10 cellular contexts compared by ENCODE assay signal in genomic region chrX:11113731-11114130, GRCh38. TPM values are rescaled to one million over a fixed set of nuclear protein-coding genes. Genes with fewer than 3 reads are reported as not detected.
DNase-seq lines count a peak whose midpoint lies in the region; ATAC-seq and TF ChIP-seq lines count a peak whose summit lies in the region.
"Had no signal": no experiment of that assay in that cellular context is flagged by ENCODE, and none has a peak within 500 bp of the region (broad histone marks: within the 10 kb centered on the region; RNA-seq: fewer than 3 reads in every experiment).

No MANE protein-coding gene starts in this region.

- DNase-seq in GM12865 (ENCODE audit: low read depth): peak; percentile 26
- peak; percentile 2 for DNase-seq in NCI-H226
- DNase-seq in dermis blood vessel endothelial cell: peak; percentile 44
- DNase-seq in renal cortical epithelial cell (ENCODE audit: low read depth): peak; percentile 11
- no peak for DNase-seq in upper lobe of left lung
- no peak for DNase-seq in effector memory CD4-positive, alpha-beta T cell
- DNase-seq: activated effector memory CD4-positive, alpha-beta T cell treated with anti-CD3 and anti-CD28 coated beads, Interleukin-2, amount 50 U/mL, for 16 hours; NCI-H2081 had no signal

- ATAC-seq in upper lobe of left lung (ENCODE audit: low FRiP score in 2 of 2) (no peak), GM19467 (IDR thresholded peaks at IDR 0.05; ENCODE audit: unreplicated experiment) (no peak)

- peaks cover 0 to 13% (median 0%) of the 10 kb centered on the region in 4 donors for H3K4me1 ChIP-seq in upper lobe of left lung
- no peaks in the 10 kb centered on the region for H3K4me1 ChIP-seq in effector memory CD4-positive, alpha-beta T cell (ENCODE audit: control insufficient read depth, insufficient read depth, low read length, poor library complexity, severe bottlenecking)

- no peak for TF ChIP-seq EP300 in upper lobe of left lung (IDR thresholded peaks at IDR 0.05)

- no peaks in the 10 kb centered on the region for H3K27me3 ChIP-seq in upper lobe of left lung
- H3K27me3 ChIP-seq in effector memory CD4-positive, alpha-beta T cell (replicated peaks; ENCODE audit: control insufficient read depth, insufficient read depth, low read length, poor library complexity, severe bottlenecking): no peaks in the 10 kb centered on the region

- no peak for TF ChIP-seq POLR2A in upper lobe of left lung (IDR thresholded peaks at IDR 0.05)

- H3K27ac ChIP-seq in upper lobe of left lung: peak overlapping the region in 1 of 4 donors; percentile 11
- no peak overlapping the region for H3K27ac ChIP-seq in effector memory CD4-positive, alpha-beta T cell (ENCODE audit: insufficient read depth, low read length, poor library complexity, severe bottlenecking)

- H3K9me3 ChIP-seq in upper lobe of left lung: no peaks in the 10 kb centered on the region
- no peaks in the 10 kb centered on the region for H3K9me3 ChIP-seq in effector memory CD4-positive, alpha-beta T cell (ENCODE audit: control insufficient read depth, low read length)

- H3K4me3 ChIP-seq in GM12865 (ENCODE audit: low read depth, low read length) (no peak overlapping the region), upper lobe of left lung (no peak overlapping the region)
- H3K4me3 ChIP-seq in effector memory CD4-positive, alpha-beta T cell (ENCODE audit: insufficient read depth, low read depth, low read length, poor library complexity, severe bottlenecking): no peak overlapping the region
- H3K4me3 ChIP-seq: skin epidermis had no signal

- peaks cover 5 to 39% (median 18%) of the 10 kb centered on the region in 4 donors for H3K36me3 ChIP-seq in upper lobe of left lung
- peaks cover 11% of the 10 kb centered on the region for H3K36me3 ChIP-seq in effector memory CD4-positive, alpha-beta T cell (ENCODE audit: control insufficient read depth, insufficient read depth, low read length)

- TF ChIP-seq CTCF in GM12865 (IDR thresholded peaks at IDR 0.05; ENCODE audit: insufficient read depth, low read depth, low read length, missing control alignments) (no peak), upper lobe of left lung (IDR thresholded peaks at IDR 0.05) (no peak)

RNA-seq across cellular contexts. Expression of gene HCCS, which starts 2.6 kb away (rescaled TPM):
- total RNA-seq in dermis blood vessel endothelial cell (17.2 and 21.9 TPM in 2 replicates), renal cortical epithelial cell (28.1 and 38.5 TPM in 2 replicates), upper lobe of left lung (10 to 100 TPM in 4 of 6 donors, 1 to 10 TPM in 2; 2.1 to 19.6 (median 12.2) TPM)

Comparison
In these comparisons a context has a peak if more than half of its experiments do, and no peak if none do; other contexts are left out.
1. DNase-seq: peak in GM12865 (single experiment), NCI-H226 (single experiment), dermis blood vessel endothelial cell (single experiment) and renal cortical epithelial cell (single experiment); none in upper lobe of left lung (0 of 2) and effector memory CD4-positive, alpha-beta T cell (0 of 3).